11 cellular contexts compared by ENCODE assay signal in the genomic region with DNA sequence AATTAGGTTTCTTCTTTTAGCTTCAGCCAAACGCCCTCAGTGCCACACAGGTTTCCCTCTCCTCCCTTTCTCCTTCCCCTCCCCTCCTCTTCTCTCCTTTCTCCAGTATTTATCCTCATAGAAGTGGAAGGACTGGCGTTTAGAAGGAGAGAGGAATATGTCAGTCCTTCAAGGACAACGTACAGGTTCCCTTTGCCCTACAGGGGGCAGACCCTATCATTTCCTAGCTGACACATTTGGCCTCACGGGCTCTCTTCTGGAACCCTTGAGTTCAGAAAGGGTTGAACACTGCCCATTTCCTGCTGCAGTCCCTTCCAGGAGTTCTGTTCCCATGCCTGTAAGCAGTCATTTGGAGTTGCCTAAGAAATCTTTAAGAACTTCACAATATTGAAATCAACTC. TPM values are rescaled to one million over a fixed set of nuclear protein-coding genes. Genes with fewer than 3 reads are reported as not detected.
A peak's percentile ranks its signal among the peaks of the same experiment; 100 is the strongest.
DNase-seq lines count a peak whose midpoint lies in the region; TF ChIP-seq lines count a peak whose summit lies in the region.
"Had no signal": no experiment of that assay in that cellular context is flagged by ENCODE, and none has a peak within 500 bp of the region (broad histone marks: within the 10 kb centered on the region; RNA-seq: fewer than 3 reads in every experiment).

No MANE protein-coding gene starts in this region.

- H3K27ac Mint-ChIP-seq in endothelial cell (ENCODE audit: unreplicated experiment): peak overlapping the region; percentile 19
- H3K27ac Mint-ChIP-seq: activated naive CD4-positive, alpha-beta T cell treated with anti-CD3 and anti-CD28 coated beads, Interleukin-2, amount 50 U/mL, for 24 hours had no signal

- H3K27me3 ChIP-seq in MG63: peaks cover 18% of the 10 kb centered on the region

- peaks cover 17% of the 10 kb centered on the region for H3K4me1 Mint-ChIP-seq in endothelial cell (ENCODE audit: unreplicated experiment)

- peak; percentile 13 for TF ChIP-seq CTCF in GM10248 (IDR thresholded peaks at IDR 0.05; ENCODE audit: control extremely low read depth, extremely low read depth, low read depth, missing control alignments)
- TF ChIP-seq CTCF in endothelial cell (IDR thresholded peaks at IDR 0.05; ENCODE audit: unreplicated experiment): peak; percentile 43

- H3K36me3 ChIP-seq in MG63: no peaks in the 10 kb centered on the region
- H3K36me3 ChIP-seq: right atrium auricular region had no signal

- H3K36me3 Mint-ChIP-seq in endothelial cell (ENCODE audit: low read depth, unreplicated experiment): no peaks in the 10 kb centered on the region
- H3K36me3 Mint-ChIP-seq: activated naive CD4-positive, alpha-beta T cell treated with anti-CD3 and anti-CD28 coated beads, Interleukin-2, amount 50 U/mL, for 24 hours had no signal

- no peaks in the 10 kb centered on the region for H3K9me3 ChIP-seq in MG63
- H3K9me3 ChIP-seq: right atrium auricular region had no signal

- H3K4me3 Mint-ChIP-seq in endothelial cell (ENCODE audit: unreplicated experiment): no peak overlapping the region
- H3K4me3 Mint-ChIP-seq: activated naive CD4-positive, alpha-beta T cell treated with anti-CD3 and anti-CD28 coated beads, Interleukin-2, amount 50 U/mL, for 24 hours had no signal

- no peaks in the 10 kb centered on the region for H3K9me3 Mint-ChIP-seq in endothelial cell (ENCODE audit: unreplicated experiment)
- H3K9me3 Mint-ChIP-seq: activated naive CD4-positive, alpha-beta T cell treated with anti-CD3 and anti-CD28 coated beads, Interleukin-2, amount 50 U/mL, for 24 hours had no signal

- peaks cover 5% of the 10 kb centered on the region for H3K27me3 Mint-ChIP-seq in endothelial cell (ENCODE audit: unreplicated experiment)

- in situ Hi-C loops in ACHN (cut with HindIII; ENCODE audit: low pct_ligation_motif_present, low pct_unique_long_range_greater_than_20kb, low sequenced_read_pairs): no loop called here

- no peak overlapping the region for H3K4me3 ChIP-seq in MG63
- H3K4me3 ChIP-seq: right atrium auricular region had no signal

- CTCF ChIA-PET in GM10248 (lab: Yijun Ruan, JAX): interaction anchor here (0.7 to 4.7 kb wide), 18 partner anchors 10 to 947 kb away, joined by 3 to 53 read pairs (median 4); no protein-coding TSS in a partner anchor

- POLR2A ChIA-PET in GM10248 (lab: Yijun Ruan, JAX): no interaction called here

- DNase-seq in ACHN (peak; percentile 20), GM10248 (ENCODE audit: extremely low spot score) (no peak), NCI-H524 treated with DMSO at 0.1 percent for 48 hours (lab: John Stamatoyannopoulos, UW) (peak; percentile 14), endothelial cell (ENCODE audit: low spot score) (peak; percentile 42), ureter (ENCODE audit: low spot score) (no peak), MG63 (no peak), NOMO-1 (lab: John Stamatoyannopoulos, UW; ENCODE audit: unreplicated experiment in 2 of 2) (no peak)
- no peak for DNase-seq in stimulated activated CD4-positive, alpha-beta T cell treated with anti-CD3 and anti-CD28 coated beads, Interleukin-15, amount 100 ng/mL, for 24 hours
- DNase-seq: SIG-M5 had no signal

RNA-seq across cellular contexts. Expression of a gene that starts 46.1 kb away (rescaled TPM):
- total RNA-seq in endothelial cell (ENCODE audit: unreplicated experiment): 13.0 TPM
- total RNA-seq in ureter: 5.5 TPM
- 13.2 and 18.6 TPM in 2 replicates for total RNA-seq in MG63 (2014; rRNA removed; shearing (Covaris generic); ENCODE audit: low replicate concordance)

Comparison
In these comparisons a context has a peak if more than half of its experiments do, and no peak if none do; other contexts are left out.
1. DNase-seq: peak in ACHN (single experiment), NCI-H524 treated with DMSO at 0.1 percent for 48 hours (single experiment) and endothelial cell (single experiment); none in GM10248 (single experiment), ureter (single experiment), MG63 (single experiment), NOMO-1 (0 of 2) and stimulated activated CD4-positive, alpha-beta T cell treated with anti-CD3 and anti-CD28 coated beads, Interleukin-15, amount 100 ng/mL, for 24 hours (single experiment).